Comparison of ENCODE assay signal across 16 cellular contexts in the genomic region with DNA sequence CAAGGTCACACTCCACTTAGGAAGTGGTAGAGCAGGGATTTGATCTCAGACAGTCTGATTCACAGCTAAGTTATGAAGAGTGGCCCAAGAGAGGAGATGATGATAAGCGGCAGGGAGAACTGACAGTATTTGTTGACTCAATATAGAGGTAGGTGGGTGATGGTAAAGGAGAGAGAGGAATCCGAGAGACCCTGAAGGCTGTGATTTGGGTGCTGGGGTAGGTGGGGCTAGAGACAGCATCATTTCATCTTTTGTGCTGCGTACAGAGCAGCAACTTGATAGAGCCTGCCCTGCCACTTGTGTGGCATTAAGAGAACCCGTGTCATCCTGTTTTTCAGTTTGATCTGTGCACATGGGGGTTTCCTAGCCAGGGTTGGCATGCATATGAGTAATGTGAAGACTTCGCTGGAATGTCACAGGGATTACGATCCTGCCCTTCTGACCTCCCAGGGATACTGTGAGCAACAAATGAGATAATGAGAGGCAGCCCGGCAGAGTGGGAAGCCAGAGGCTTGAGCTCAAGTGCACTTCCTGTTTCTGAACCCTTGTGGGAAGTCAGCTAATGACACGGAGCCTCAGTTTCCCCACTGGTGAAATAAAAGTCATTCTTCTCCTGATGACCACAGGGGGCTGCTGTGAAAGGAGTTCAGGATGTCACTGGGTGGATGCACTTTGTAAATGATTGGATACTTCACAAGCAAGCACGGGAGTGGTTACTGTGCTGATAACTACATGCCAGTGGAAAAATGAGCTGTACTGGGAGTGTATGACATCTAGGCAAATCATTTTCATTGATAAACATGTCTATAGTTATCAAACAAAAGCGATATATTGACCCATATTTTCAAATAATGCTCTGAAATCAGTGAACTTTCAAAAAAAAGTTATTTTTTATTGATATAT. TPM values are rescaled to one million over a fixed set of nuclear protein-coding genes. Genes with fewer than 3 reads are reported as not detected.
DNase-seq lines count a peak whose midpoint lies in the region; ATAC-seq, FAIRE-seq and TF ChIP-seq lines count a peak whose summit lies in the region.
"Had no signal": no experiment of that assay in that cellular context is flagged by ENCODE, and none has a peak within 500 bp of the region (broad histone marks: within the 10 kb centered on the region; RNA-seq: fewer than 3 reads in every experiment).

No MANE protein-coding gene starts in this region.

- H3K4me2 ChIP-seq in IMR-90 (ENCODE audit: low read depth, low read length) (peak overlapping the region; percentile 38), mesenchymal stem cell (ENCODE audit: low read length, poor library complexity, severe bottlenecking) (peak overlapping the region; percentile 49)

- H3K79me1 ChIP-seq in IMR-90 (ENCODE audit: low read depth in 1 of 2, low read length in 2 of 2) (no peaks in the 10 kb centered on the region), mesenchymal stem cell (replicated peaks; ENCODE audit: low read length, poor library complexity, severe bottlenecking) (no peaks in the 10 kb centered on the region)

- H3K4me3 ChIP-seq in IMR-90 (ENCODE audit: insufficient read depth, low read depth, low read length), result no peak overlapping the region
- no peak overlapping the region for H3K4me3 ChIP-seq in bronchial epithelial cell (ENCODE audit: low read depth, low read length)
- peak overlapping the region in 1 of 2 experiments; percentile 20 for H3K4me3 ChIP-seq in mesenchymal stem cell (ENCODE audit: insufficient read depth in 1 of 2, low read depth in 1 of 2, low read length in 2 of 2)
- no peak overlapping the region for H3K4me3 ChIP-seq in sigmoid colon

- dilution Hi-C loops in IMR-90 (cut with HindIII; ENCODE audit: low sequenced_read_pairs, unreplicated experiment), result no loop called here

- CTCF ChIA-PET in IMR-90 (lab: Yijun Ruan, JAX), result interaction anchor here (0.6 to 1.5 kb wide), 6 partner anchors 12 to 600 kb away, joined by 3 to 4 read pairs (median 3); no protein-coding TSS in a partner anchor

- peak overlapping the region; percentile 94 for H2AK9ac ChIP-seq in IMR-90 (replicated peaks; ENCODE audit: low read depth, low read length, poor library complexity)

- in situ Hi-C loops in IMR-90 (cut with MboI; ENCODE audit: low sequenced_read_pairs), result no loop called here

- H3K9me3 ChIP-seq in IMR-90 (ENCODE audit: control insufficient read depth, insufficient read depth, low read length) (no peaks in the 10 kb centered on the region), mesenchymal stem cell (ENCODE audit: control insufficient read depth, low read length) (no peaks in the 10 kb centered on the region), sigmoid colon (no peaks in the 10 kb centered on the region)

- no peak for TF ChIP-seq EP300 in sigmoid colon (IDR thresholded peaks at IDR 0.05)

- no peaks in the 10 kb centered on the region for H4K20me1 ChIP-seq in IMR-90 (ENCODE audit: insufficient read depth, low read length)

- no peaks in the 10 kb centered on the region for H3K36me3 ChIP-seq in IMR-90 (ENCODE audit: control insufficient read depth, insufficient read depth, low read length)
- no peaks in the 10 kb centered on the region for H3K36me3 ChIP-seq in bronchial epithelial cell (ENCODE audit: control insufficient read depth, insufficient read depth, low read length)
- no peaks in the 10 kb centered on the region for H3K36me3 ChIP-seq in mesenchymal stem cell (ENCODE audit: control insufficient read depth in 1 of 2, insufficient read depth in 2 of 2, low read depth in 1 of 2, low read length in 2 of 2)
- no peaks in the 10 kb centered on the region for H3K36me3 ChIP-seq in sigmoid colon

- H3K4me1 ChIP-seq in IMR-90 (ENCODE audit: control insufficient read depth, insufficient read depth, low read length), result peaks cover 19% of the 10 kb centered on the region
- peaks cover 14% of the 10 kb centered on the region for H3K4me1 ChIP-seq in mesenchymal stem cell (ENCODE audit: control insufficient read depth, insufficient read depth, low read depth, low read length)
- no peaks in the 10 kb centered on the region for H3K4me1 ChIP-seq in sigmoid colon

- 12% methylated on average over 5 of the region's 10 CpGs; no CpG with 5 or more reads in 1 of the 2 experiments for WGBS in IMR-90 (ENCODE audit: extremely low coverage in 2 of 2, insufficient read length in 1 of 2), 2 experiments
- WGBS in mesenchymal stem cell, result 17% methylated on average over 9 of the region's 10 CpGs
- WGBS in sigmoid colon, 2 donors, result 33 to 58% methylated on average over 10 of the region's 10 CpGs

- H2BK5ac ChIP-seq in IMR-90 (ENCODE audit: low read depth, low read length, poor library complexity, severe bottlenecking) (peak overlapping the region; percentile 94), mesenchymal stem cell (ENCODE audit: low read depth, low read length, poor library complexity, severe bottlenecking) (peak overlapping the region; percentile 38)

- H3K18ac ChIP-seq in IMR-90 (ENCODE audit: low read depth, low read length) (peak overlapping the region; percentile 88), mesenchymal stem cell (ENCODE audit: low read depth in 1 of 2, low read length in 2 of 2) (peak overlapping the region in 1 of 2 experiments; percentile 48)

- H3K9me1 ChIP-seq in IMR-90 (ENCODE audit: insufficient read depth, low read length), result peaks cover 9% of the 10 kb centered on the region

- peak overlapping the region; percentile 96 for H2BK20ac ChIP-seq in IMR-90 (ENCODE audit: low read depth, low read length)

- peak overlapping the region; percentile 86 for H3K56ac ChIP-seq in IMR-90 (ENCODE audit: extremely low read depth, insufficient read depth, low read length)

- ATAC-seq in IMR-90 (ENCODE audit: low read depth), result peak; percentile 78

- DNase-seq in AG20443 (ENCODE audit: low spot score), result peak; percentile 74
- peak; percentile 81 for DNase-seq in IMR-90
- DNase-seq in bronchial epithelial cell (ENCODE audit: low read depth), result peak; percentile 40
- DNase-seq in mesenchymal stem cell, result peak; percentile 80
- no peak for DNase-seq in sigmoid colon
- no peak for DNase-seq in T-helper 9 cell
- DNase-seq in stimulated activated CD8-positive, alpha-beta memory T cell treated with anti-CD3 and anti-CD28 coated beads, Interleukin-4, amount 100 ng/mL, for 48 hours, result no peak
- no peak for DNase-seq in NCI-H2227 (lab: John Stamatoyannopoulos, UW; ENCODE audit: unreplicated experiment)
- DNase-seq: activated CD4-positive, alpha-beta T cell treated with anti-CD3 and anti-CD28 coated beads for 48 hours; activated gamma-delta T cell treated with Interleukin-2 at 50 U/mL for 16 hours; COR-L47; naive B cell; NCI-H2029 treated with DMSO at 0.1 percent for 48 hours; SHP77 treated with DMSO at 0.1 percent for 48 hours; stimulated activated naive CD4-positive, alpha-beta T cell had no signal

- H3K14ac ChIP-seq in IMR-90 (replicated peaks; ENCODE audit: low read depth, low read length), result peak overlapping the region; percentile 90
- H3K14ac ChIP-seq in mesenchymal stem cell (ENCODE audit: low read length in 2 of 2), result peak overlapping the region in 1 of 2 experiments; percentile 65

- H2AK5ac ChIP-seq in IMR-90 (ENCODE audit: low read depth, low read length) (peak overlapping the region; percentile 85), mesenchymal stem cell (ENCODE audit: low read length, severe bottlenecking) (peak overlapping the region; percentile 14)

- H2BK12ac ChIP-seq in mesenchymal stem cell (ENCODE audit: low read length in 2 of 2), result peak overlapping the region in 1 of 2 experiments; percentile 77

- TF ChIP-seq CTCF in IMR-90 (conservative IDR thresholded peaks at IDR 0.05; ENCODE audit: low read depth, low read length) (no peak), bronchial epithelial cell (IDR thresholded peaks at IDR 0.05; ENCODE audit: insufficient read depth, low read length, severe bottlenecking) (no peak), sigmoid colon (IDR thresholded peaks at IDR 0.05) (no peak)

- H2BK15ac ChIP-seq in IMR-90 (ENCODE audit: low read depth, low read length), result peak overlapping the region; percentile 95
- H2BK15ac ChIP-seq in mesenchymal stem cell (ENCODE audit: low read depth, poor library complexity, severe bottlenecking), result no peak overlapping the region

- TF ChIP-seq POLR2A in IMR-90 (IDR thresholded peaks at IDR 0.05; ENCODE audit: low read depth, low read length) (no peak), sigmoid colon (IDR thresholded peaks at IDR 0.05) (no peak)

- H2AFZ ChIP-seq in IMR-90 (replicated peaks; ENCODE audit: low read length, poor library complexity), result peak overlapping the region; percentile 89
- no peak overlapping the region for H2AFZ ChIP-seq in mesenchymal stem cell (ENCODE audit: low read depth, low read length)

- peak overlapping the region; percentile 94 for H2BK120ac ChIP-seq in IMR-90 (ENCODE audit: low read depth, low read length)
- H2BK120ac ChIP-seq in mesenchymal stem cell (ENCODE audit: low read depth, low read length), result no peak overlapping the region

- H3K4ac ChIP-seq in IMR-90 (ENCODE audit: low read depth, low read length), result peak overlapping the region; percentile 91
- peak overlapping the region; percentile 21 to 24 for H3K4ac ChIP-seq in mesenchymal stem cell (ENCODE audit: low read depth in 1 of 2, low read length in 2 of 2)

- no TSS peak for BruUV-seq in IMR-90 (replicated peaks; lab: Mats Ljungman, UMichigan)

- no peak for FAIRE-seq in bronchial epithelial cell (lab: Jason Lieb, UNC)
- FAIRE-seq: GM18507 had no signal

- H4K8ac ChIP-seq in IMR-90 (ENCODE audit: low read depth in 2 of 2, low read length in 2 of 2) (peak overlapping the region; percentile 70 to 97), mesenchymal stem cell (ENCODE audit: low read length) (peak overlapping the region; percentile 49)

- TF ChIP-seq RAD21 in IMR-90 (IDR thresholded peaks at IDR 0.05; ENCODE audit: low read length), result no peak

- H3K23ac ChIP-seq in IMR-90 (ENCODE audit: low read depth, low read length), result peak overlapping the region; percentile 92
- H3K23ac ChIP-seq in mesenchymal stem cell (ENCODE audit: low read length in 2 of 2), result no peak overlapping the region

- no peaks in the 10 kb centered on the region for H3K27me3 ChIP-seq in IMR-90 (ENCODE audit: control insufficient read depth, insufficient read depth, low read length)
- no peaks in the 10 kb centered on the region for H3K27me3 ChIP-seq in bronchial epithelial cell (ENCODE audit: control insufficient read depth, insufficient read depth, low read length)
- no peaks in the 10 kb centered on the region for H3K27me3 ChIP-seq in mesenchymal stem cell (ENCODE audit: control insufficient read depth in 1 of 2, insufficient read depth in 1 of 2, low read length in 2 of 2)
- H3K27me3 ChIP-seq in sigmoid colon, result no peaks in the 10 kb centered on the region

- H4K5ac ChIP-seq in IMR-90 (ENCODE audit: low read depth, low read length), result peak overlapping the region; percentile 47

- intact Hi-C loops in IMR-90 (cut with micrococcal nuclease), result loop anchor here (5.0 kb wide), 2 partner anchors 243 to 603 kb away; no protein-coding TSS in a partner anchor
- intact Hi-C loops in sigmoid colon (cut with DNase I), result no loop called here

- H3K9ac ChIP-seq in IMR-90 (ENCODE audit: low read depth, low read length) (peak overlapping the region; percentile 38), mesenchymal stem cell (ENCODE audit: low read length) (peak overlapping the region; percentile 1)

- POLR2A ChIA-PET in IMR-90 (lab: Charles Lee; ENCODE audit: unreplicated experiment), result no interaction called here

- peak overlapping the region; percentile 52 for H3K27ac ChIP-seq in IMR-90 (ENCODE audit: insufficient read depth, low read length)
- H3K27ac ChIP-seq in mesenchymal stem cell (ENCODE audit: low read length, poor library complexity, severe bottlenecking), result peak overlapping the region; percentile 82
- no peak overlapping the region for H3K27ac ChIP-seq in sigmoid colon

- H4K91ac ChIP-seq in IMR-90 (ENCODE audit: insufficient read depth, low read depth, low read length) (peak overlapping the region; percentile 84), mesenchymal stem cell (ENCODE audit: low read length) (no peak overlapping the region)

RNA-seq across cellular contexts. Expression of a gene that starts 59.5 kb away (rescaled TPM):
- total RNA-seq in IMR-90 (2012; rRNA removed) (under 0.01 and 0.28 TPM in 2 replicates), bronchial epithelial cell (0.26 TPM in 1 of 2 replicates, not detected in the other), sigmoid colon (10 to 100 TPM; 15.6 to 27.1 (median 19.2) TPM)
- polyA plus RNA-seq in IMR-90 (2012; rRNA removed) (0.12 and 0.19 TPM in 2 replicates), sigmoid colon (10 to 100 TPM in 1 of 3 donors, 1 to 10 TPM in 2; 7.4 to 12.0 (median 7.7) TPM)
- 0.19 TPM in 1 of 2 replicates, not detected in the other for polyA plus RNA-seq in IMR-90 (2012; cell fraction: cytosol; rRNA removed)
- 0.16 TPM in 1 of 2 replicates, not detected in the other for polyA plus RNA-seq in IMR-90 (2012; cell fraction: nucleus; rRNA removed; ENCODE audit: low replicate concordance)
- not detected for polyA plus RNA-seq in mesenchymal stem cell (2013, experiment 1 of 2)
- not detected for polyA plus RNA-seq in mesenchymal stem cell (2013, experiment 2 of 2)

Comparison
In these comparisons a context has a peak if more than half of its experiments do, and no peak if none do; other contexts are left out.
1. DNase-seq: peak in AG20443 (single experiment), IMR-90 (single experiment), bronchial epithelial cell (single experiment) and mesenchymal stem cell (single experiment); none in sigmoid colon (single experiment), T-helper 9 cell (single experiment), stimulated activated CD8-positive, alpha-beta memory T cell treated with anti-CD3 and anti-CD28 coated beads, Interleukin-4, amount 100 ng/mL, for 48 hours (single experiment) and NCI-H2227 (single experiment).
2. H3K27ac ChIP-seq: peak in IMR-90 (single experiment) and mesenchymal stem cell (single experiment); none in sigmoid colon (0 of 4).
3. RNA of a gene that starts 59.5 kb away (total RNA-seq): 15.6 to 27.1 TPM in sigmoid colon; 0.26 TPM in bronchial epithelial cell and under 0.01 to 0.28 TPM in IMR-90; every median in the first group is over 10 times any median in the second.